Comparison of ENCODE assay signal across 19 cellular contexts in the genomic region with DNA sequence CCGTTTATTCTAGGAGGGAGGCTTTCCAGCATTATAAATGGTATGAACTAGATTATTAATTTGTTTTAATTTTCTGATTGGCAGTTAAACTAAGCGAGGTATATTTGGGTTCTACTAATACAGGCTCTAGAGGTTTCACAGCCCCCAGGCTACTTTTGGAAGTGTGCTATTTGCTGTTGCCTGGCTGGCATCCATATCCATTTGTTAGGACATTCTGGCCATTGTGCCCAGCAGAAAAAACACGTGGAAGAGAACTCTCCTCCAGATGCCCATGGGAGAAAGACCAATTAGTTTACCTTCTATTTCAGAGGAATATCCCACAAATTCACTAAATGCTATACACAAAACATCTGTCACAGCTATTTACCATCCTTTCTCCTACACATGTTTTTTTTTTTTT. TPM values are rescaled to one million over a fixed set of nuclear protein-coding genes. Genes with fewer than 3 reads are reported as not detected.
DNase-seq lines count a peak whose midpoint lies in the region; ATAC-seq and TF ChIP-seq lines count a peak whose summit lies in the region.
"Had no signal": no experiment of that assay in that cellular context is flagged by ENCODE, and none has a peak within 500 bp of the region (broad histone marks: within the 10 kb centered on the region; RNA-seq: fewer than 3 reads in every experiment).

No MANE protein-coding gene starts in this region.

- TF ChIP-seq POLR2A in prostate gland (IDR thresholded peaks at IDR 0.05): no peak

- H3K4me3 ChIP-seq in right atrium auricular region (no peak overlapping the region), prostate gland (no peak overlapping the region)
- H3K4me3 ChIP-seq: A549, BLaER1, PC-9 had no signal

- peak; percentile 68 for DNase-seq in DMS 273 treated with DMSO at 0.1 percent for 48 hours (lab: John Stamatoyannopoulos, UW)
- DNase-seq in right atrium auricular region (ENCODE audit: low spot score): no peak
- DNase-seq in prostate gland (ENCODE audit: low spot score): no peak
- no peak for DNase-seq in DMS79 treated with DMSO at 0.1 percent for 48 hours (lab: John Stamatoyannopoulos, UW)
- DNase-seq in AG08395 (ENCODE audit: low spot score): no peak
- DNase-seq: CD8-positive, alpha-beta T cell; DMS79; HCEC 1CT; Karpas-422; NCI-H1436; NCI-H1930; NCI-H226; NCI-H524; PC-9 had no signal

- no peak overlapping the region for H3K4me3 Mint-ChIP-seq in brain
- H3K4me3 Mint-ChIP-seq: CD8-positive, alpha-beta T cell; IgD-negative memory B cell had no signal

- ATAC-seq in HG02973 (IDR thresholded peaks at IDR 0.05; ENCODE audit: unreplicated experiment): no peak
- ATAC-seq: A549; CD8-positive, alpha-beta T cell had no signal

- peaks cover 14% of the 10 kb centered on the region for H3K4me1 Mint-ChIP-seq in brain
- H3K4me1 Mint-ChIP-seq: IgD-negative memory B cell had no signal

- H3K27me3 Mint-ChIP-seq in brain: no peaks in the 10 kb centered on the region
- H3K27me3 Mint-ChIP-seq: IgD-negative memory B cell had no signal

- TF ChIP-seq CTCF in brain (conservative IDR thresholded peaks at IDR 0.05): no peak
- TF ChIP-seq CTCF in right atrium auricular region (IDR thresholded peaks at IDR 0.05): no peak
- TF ChIP-seq CTCF in prostate gland (IDR thresholded peaks at IDR 0.05): no peak

- H3K27ac Mint-ChIP-seq in brain: peak overlapping the region in 3 of 5 experiments; percentile 30 to 61 (median 33)
- H3K27ac Mint-ChIP-seq: CD8-positive, alpha-beta T cell; IgD-negative memory B cell had no signal

- H3K36me3 Mint-ChIP-seq in brain: peaks cover 83% of the 10 kb centered on the region

- intact Hi-C loops in prostate gland (cut with DNase I): no loop called here

- H3K27ac ChIP-seq in right atrium auricular region (peak overlapping the region; percentile 33 to 61), prostate gland (peak overlapping the region; percentile 7 to 54)
- H3K27ac ChIP-seq: A549, BLaER1, PC-9 had no signal

- H3K9me3 ChIP-seq in right atrium auricular region (no peaks in the 10 kb centered on the region), prostate gland (no peaks in the 10 kb centered on the region)
- H3K9me3 ChIP-seq: A549 had no signal

- H3K36me3 ChIP-seq in right atrium auricular region (peaks cover 13% of the 10 kb centered on the region), prostate gland (no peaks in the 10 kb centered on the region)

- WGBS in prostate gland: 37% methylated on average over 3 of the region's 3 CpGs

- H3K4me1 ChIP-seq in right atrium auricular region (peaks cover 0 to 15% of the 10 kb centered on the region in 2 donors), prostate gland (replicated peaks) (peaks cover 8% of the 10 kb centered on the region)
- H3K4me1 ChIP-seq: A549, BLaER1 had no signal

- H3K9me3 Mint-ChIP-seq in brain: no peaks in the 10 kb centered on the region
- H3K9me3 Mint-ChIP-seq: CD8-positive, alpha-beta T cell had no signal

- H3K27me3 ChIP-seq in right atrium auricular region: no peaks in the 10 kb centered on the region
- H3K27me3 ChIP-seq in prostate gland (replicated peaks; ENCODE audit: insufficient read depth): no peaks in the 10 kb centered on the region
- H3K27me3 ChIP-seq: BLaER1 had no signal

RNA-seq across cellular contexts. Expression of a gene that starts 29.3 kb away (rescaled TPM):
- polyA plus RNA-seq in brain (ENCODE audit: insufficient read depth, low read depth, low replicate concordance): 22.8 TPM
- total RNA-seq in right atrium auricular region (10 to 100 TPM; 14.0 to 14.5 TPM), prostate gland (10 to 100 TPM; 25.5 to 31.0 TPM)

RNA-seq across cellular contexts. Expression of a gene that starts 39.4 kb away (rescaled TPM):
- polyA plus RNA-seq in brain (ENCODE audit: insufficient read depth, low read depth, low replicate concordance): 2.3 TPM
- total RNA-seq in right atrium auricular region (under 1 TPM in 1 of 2 donors, not detected in 1; 0.28 TPM), prostate gland (1 to 10 TPM; 2.4 to 3.9 TPM)
